ENCODE assay signal across 8 cellular contexts in the genomic region with DNA sequence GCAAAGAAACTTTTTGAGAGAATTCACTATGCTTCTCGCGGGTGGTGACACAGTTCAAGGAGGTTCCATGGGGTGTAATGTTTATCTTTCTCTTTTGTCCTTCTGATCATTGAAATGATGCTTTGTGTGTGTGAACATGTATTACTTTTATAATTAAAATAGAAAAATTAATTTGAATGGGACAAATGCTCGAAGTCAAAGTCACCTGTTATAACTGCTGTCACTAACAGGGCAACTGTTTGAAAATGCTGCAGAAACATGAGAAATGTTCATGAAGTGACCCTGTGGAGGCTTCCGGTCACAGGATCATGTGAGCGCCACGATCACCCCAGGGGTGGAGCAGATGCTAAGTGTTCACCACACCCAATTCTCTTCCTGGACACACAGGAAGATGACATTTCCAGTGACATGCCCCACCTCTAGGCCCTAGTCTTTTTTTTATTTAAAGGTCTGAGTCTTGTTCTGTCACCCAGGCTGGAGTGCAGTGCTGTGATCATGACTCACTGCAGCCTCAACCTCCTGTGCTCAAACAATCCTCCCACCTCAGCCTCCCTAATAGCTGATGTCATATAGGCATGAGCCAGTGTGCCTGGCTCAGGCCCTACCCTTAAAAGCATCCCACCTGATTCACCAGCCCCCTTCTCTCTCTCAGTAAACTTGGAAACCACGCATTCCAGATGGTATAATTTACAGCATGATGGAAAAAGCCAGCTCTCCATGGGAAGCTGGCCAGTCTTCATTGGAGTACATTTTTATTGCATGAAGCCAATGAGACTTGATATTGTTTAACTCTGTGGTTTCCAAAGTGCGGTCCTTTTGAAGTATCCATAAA. TPM values are rescaled to one million over a fixed set of nuclear protein-coding genes. Genes with fewer than 3 reads are reported as not detected.
DNase-seq lines count a peak whose midpoint lies in the region; ATAC-seq and TF ChIP-seq lines count a peak whose summit lies in the region.

No MANE protein-coding gene starts in this region.

- H2AK5ac ChIP-seq in H9 (ENCODE audit: insufficient read length, low read length): no peak overlapping the region

- peak; percentile 57 for ATAC-seq in GM19397 (IDR thresholded peaks at IDR 0.05; ENCODE audit: unreplicated experiment)
- no peak for ATAC-seq in HG03139 (IDR thresholded peaks at IDR 0.05; ENCODE audit: unreplicated experiment)

- no peak overlapping the region for H2AFZ ChIP-seq in H9 (ENCODE audit: low read length)

- no peak overlapping the region for H3K56ac ChIP-seq in H9 (ENCODE audit: insufficient read length, low read depth, low read length)

- peaks cover 6 to 13% of the 10 kb centered on the region in 2 experiments for H3K4me1 Mint-ChIP-seq in H9

- H3K27ac ChIP-seq in skeletal muscle tissue (ENCODE audit: low read depth, low read length): peak overlapping the region; percentile 19
- no peak overlapping the region for H3K27ac ChIP-seq in H9 (ENCODE audit: insufficient read length, low read depth, low read length)

- no peaks in the 10 kb centered on the region for H4K20me1 ChIP-seq in H9 (ENCODE audit: control insufficient read depth, insufficient read depth, insufficient read length)

- no peak overlapping the region for H4K5ac ChIP-seq in H9 (ENCODE audit: insufficient read length, low read depth, low read length)

- no peak overlapping the region for H2BK120ac ChIP-seq in H9 (ENCODE audit: low read depth, low read length, poor library complexity, severe bottlenecking)

- H3T11ph ChIP-seq in H9 (ENCODE audit: low read length): no peak overlapping the region

- no peak overlapping the region for H2BK12ac ChIP-seq in H9 (ENCODE audit: insufficient read length, low read depth, low read length)

- H3K18ac ChIP-seq in H9 (ENCODE audit: insufficient read length, low read depth, low read length): no peak overlapping the region

- no peak overlapping the region for H4K91ac ChIP-seq in H9 (ENCODE audit: insufficient read length, low read depth, low read length)

- H3K9me3 ChIP-seq in skeletal muscle tissue (ENCODE audit: control insufficient read depth in 3 of 3, low read length in 3 of 3) (no peaks in the 10 kb centered on the region), H9 (ENCODE audit: control insufficient read depth, low read depth, low read length) (no peaks in the 10 kb centered on the region)

- H3K36me3 ChIP-seq in skeletal muscle tissue (ENCODE audit: control insufficient read depth in 3 of 3, insufficient read depth in 3 of 3, low read length in 3 of 3): no peaks in the 10 kb centered on the region

- H3K27ac Mint-ChIP-seq in H9: no peak overlapping the region

- H3K27me3 ChIP-seq in skeletal muscle tissue (ENCODE audit: control insufficient read depth in 3 of 3, insufficient read depth in 3 of 3, low read length in 3 of 3) (no peaks in the 10 kb centered on the region), H9 (ENCODE audit: insufficient read depth, low read length) (no peaks in the 10 kb centered on the region)

- no peaks in the 10 kb centered on the region for H3K79me2 ChIP-seq in H9 (ENCODE audit: insufficient read depth, low read length)

- H4K8ac ChIP-seq in H9 (replicated peaks; ENCODE audit: insufficient read length, low read depth, low read length): no peak overlapping the region

- H3K9me3 Mint-ChIP-seq in H9: no peaks in the 10 kb centered on the region

- H3K36me3 Mint-ChIP-seq in H9 (ENCODE audit: insufficient read depth in 1 of 3, low read depth in 3 of 3): no peaks in the 10 kb centered on the region

- H3K9ac ChIP-seq in skeletal muscle tissue (ENCODE audit: low read depth in 1 of 3, low read length in 3 of 3): no peak overlapping the region
- no peak overlapping the region for H3K9ac ChIP-seq in H9 (ENCODE audit: extremely low read depth, insufficient read length, low read length)

- no peak overlapping the region for H2BK15ac ChIP-seq in H9 (ENCODE audit: low read depth, low read length)

- no peak overlapping the region for H3K4me3 Mint-ChIP-seq in H9

- WGBS in H9 (ENCODE audit: extremely low coverage, insufficient read length, low lambda C conversion rate): no CpG with 5 or more reads among the region's 8 CpGs

- no peak overlapping the region for H2BK20ac ChIP-seq in H9 (ENCODE audit: low read depth, low read length, poor library complexity, severe bottlenecking)

- H3K4me1 ChIP-seq in skeletal muscle tissue (ENCODE audit: control insufficient read depth in 3 of 3, insufficient read depth in 3 of 3, low read length in 3 of 3): peaks cover 0 to 5% (median 0%) of the 10 kb centered on the region in 3 donors
- H3K4me1 ChIP-seq in H9 (ENCODE audit: insufficient read depth, low read length): no peaks in the 10 kb centered on the region

- H3K23ac ChIP-seq in H9 (ENCODE audit: insufficient read length, low read depth, low read length): no peak overlapping the region

- no peak overlapping the region for H3K4ac ChIP-seq in H9 (ENCODE audit: low read depth, low read length)

- TF ChIP-seq CTCF in H9 (conservative IDR thresholded peaks at IDR 0.05): no peak

- DNase-seq in OCI-M1 (lab: John Stamatoyannopoulos, UW) (peak; percentile 45), dermis microvascular lymphatic vessel endothelial cell (ENCODE audit: low read depth in 2 of 2) (peak; percentile 29 to 40), 8988T (no peak), H9 (no peak), NCI-H1105 treated with DMSO at 0.1 percent for 48 hours (lab: John Stamatoyannopoulos, UW) (no peak)

- H2BK5ac ChIP-seq in H9 (ENCODE audit: insufficient read length, low read length): no peak overlapping the region

- no peak overlapping the region for H3K4me2 ChIP-seq in H9 (ENCODE audit: insufficient read depth, insufficient read length, low read length)

- H3K27me3 Mint-ChIP-seq in H9 (ENCODE audit: low read depth): peaks cover 71% of the 10 kb centered on the region

- no peak overlapping the region for H3K14ac ChIP-seq in H9 (ENCODE audit: insufficient read depth, low read length)

- H3K4me3 ChIP-seq in skeletal muscle tissue (ENCODE audit: low read length in 3 of 3): no peak overlapping the region

- H3K23me2 ChIP-seq in H9 (ENCODE audit: insufficient read length, low read depth, low read length, poor library complexity, severe bottlenecking): no peaks in the 10 kb centered on the region

- H3K79me1 ChIP-seq in H9 (ENCODE audit: insufficient read depth, low read depth, low read length, poor library complexity, severe bottlenecking): no peaks in the 10 kb centered on the region

RNA-seq across cellular contexts. Expression of a gene that starts 21.1 kb away (rescaled TPM):
- total RNA-seq in dermis microvascular lymphatic vessel endothelial cell: not detected in 2 replicates
- not detected for total RNA-seq in skeletal muscle tissue
- not detected in 2 replicates for total RNA-seq in H9 (2021)

RNA-seq across cellular contexts. Expression of a gene that starts 23.4 kb away (rescaled TPM):
- total RNA-seq in dermis microvascular lymphatic vessel endothelial cell (86.7 and 153 TPM in 2 replicates), skeletal muscle tissue (46.4 TPM), H9 (2021) (39.8 and 43.0 TPM in 2 replicates)

RNA-seq across cellular contexts. Expression of a gene that starts 24.2 kb away (rescaled TPM):
- total RNA-seq in dermis microvascular lymphatic vessel endothelial cell: 25.0 and 44.0 TPM in 2 replicates
- total RNA-seq in skeletal muscle tissue: 30.8 TPM
- 10.0 and 14.3 TPM in 2 replicates for total RNA-seq in H9 (2021)

RNA-seq across cellular contexts. Expression of a gene that starts 57.9 kb away (rescaled TPM):
- total RNA-seq in dermis microvascular lymphatic vessel endothelial cell (22.6 and 26.8 TPM in 2 replicates), skeletal muscle tissue (31.3 TPM), H9 (2021) (87.3 and 88.5 TPM in 2 replicates)

Comparison
In these comparisons a context has a peak if more than half of its experiments do, and no peak if none do; other contexts are left out.
1. DNase-seq: peak in OCI-M1 (single experiment) and dermis microvascular lymphatic vessel endothelial cell (2 of 2); none in 8988T (single experiment), H9 (single experiment) and NCI-H1105 treated with DMSO at 0.1 percent for 48 hours (single experiment).